In the genomic region with DNA sequence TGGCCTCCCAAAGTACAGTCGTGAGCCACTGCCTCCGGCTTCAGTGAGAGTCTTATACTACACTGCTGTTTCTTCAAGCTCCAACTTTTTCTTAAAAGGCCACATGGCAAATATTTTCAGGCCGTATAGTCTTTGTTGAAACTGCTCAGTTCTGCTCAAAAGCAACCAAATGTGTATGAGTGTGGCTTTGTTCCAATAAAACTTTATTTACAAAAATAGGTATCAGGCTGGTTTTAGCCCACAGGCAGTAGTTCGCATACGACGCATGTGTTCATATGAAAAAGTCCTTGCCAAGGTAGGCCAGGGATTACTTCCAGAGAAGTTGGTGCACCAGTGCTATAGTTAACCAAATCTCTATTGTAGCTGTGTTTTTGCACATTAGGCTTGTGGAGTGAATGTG, we compare ENCODE assay signal across 26 cellular contexts. TPM values are rescaled to one million over a fixed set of nuclear protein-coding genes. Genes with fewer than 3 reads are reported as not detected.
"Had no signal": no experiment of that assay in that cellular context is flagged by ENCODE, and none has a peak within 500 bp of the region (broad histone marks: within the 10 kb centered on the region; RNA-seq: fewer than 3 reads in every experiment).

No MANE protein-coding gene starts in this region.

- H3K9me3 ChIP-seq: Peyer's patch, SJSA1 had no signal

- ATAC-seq: activated CD4-positive, CD25-positive, alpha-beta regulatory T cell treated with anti-CD3 and anti-CD28 coated beads, Interleukin-2, amount 50 U/mL, for 24 hours; activated CD8-positive, alpha-beta T cell treated with anti-CD3 and anti-CD28 coated beads for 36 hours; activated naive CD4-positive, alpha-beta T cell treated with anti-CD3 and anti-CD28 coated beads, Interleukin-2, amount 50 U/mL, for 72 hours; activated naive CD8-positive, alpha-beta T cell treated with anti-CD3 and anti-CD28 coated beads, Interleukin-2, amount 50 U/mL, for 24 hours; SK-N-SH treated with all-trans-retinoic acid at 6 μM for 48 hours had no signal

- H3K27me3 ChIP-seq: brain microvascular endothelial cell, Peyer's patch, SJSA1 had no signal

- H3K4me3 Mint-ChIP-seq: activated CD8-positive, alpha-beta T cell treated with anti-CD3 and anti-CD28 coated beads for 36 hours; activated naive CD8-positive, alpha-beta T cell treated with anti-CD3 and anti-CD28 coated beads, Interleukin-2, amount 50 U/mL, for 24 hours; activated T-helper 1 cell treated with anti-CD3 and anti-CD28 coated beads, Interleukin-12 subunit alpha, Interleukin-12 subunit beta, Interleukin-2, Interleukin-4 antibody, amounts not matched to agents 30 ng/mL and 10 ng/mL and 1 ng/mL, durations not matched to agents 14 hours and 24 hours and 36 hours had no signal

- DNase-seq: activated CD4-positive, alpha-beta T cell treated with anti-CD3 and anti-CD28 coated beads for 4 hours; activated CD8-positive, alpha-beta memory T cell treated with anti-CD3 and anti-CD28 coated beads, Interleukin-2, amount 50 U/mL, for 4 hours; activated CD8-positive, alpha-beta T cell treated with anti-CD3 and anti-CD28 coated beads for 36 hours; activated effector memory CD4-positive, alpha-beta T cell treated with Interleukin-2 at 50 U/mL for 16 hours; activated naive CD4-positive, alpha-beta T cell; activated naive CD8-positive, alpha-beta T cell treated with anti-CD3 and anti-CD28 coated beads, Interleukin-2, amount 50 U/mL, for 24 hours; amygdala; brain microvascular endothelial cell; cerebellar nuclear complex; MM.1S; NCI-H1105 treated with DMSO at 0.1 percent for 48 hours; NCI-H1436 treated with DMSO at 0.1 percent for 48 hours; NCI-H187; NCI-H2081; NCI-H510A treated with DMSO at 0.1 percent for 48 hours; NCI-H69; Peyer's patch; SHP77; SW 1271 had no signal

- H3K4me3 ChIP-seq: Peyer's patch, SJSA1 had no signal

- H3K9me3 Mint-ChIP-seq: activated naive CD4-positive, alpha-beta T cell treated with anti-CD3 and anti-CD28 coated beads, Interleukin-2, amount 50 U/mL, for 72 hours; activated naive CD8-positive, alpha-beta T cell treated with anti-CD3 and anti-CD28 coated beads, Interleukin-2, amount 50 U/mL, for 24 hours; activated T-helper 1 cell treated with anti-CD3 and anti-CD28 coated beads, Interleukin-12 subunit alpha, Interleukin-12 subunit beta, Interleukin-2, Interleukin-4 antibody, amounts not matched to agents 30 ng/mL and 10 ng/mL and 1 ng/mL, durations not matched to agents 14 hours and 24 hours and 36 hours had no signal

- H3K27me3 Mint-ChIP-seq: activated CD8-positive, alpha-beta T cell treated with anti-CD3 and anti-CD28 coated beads for 36 hours; activated naive CD8-positive, alpha-beta T cell treated with anti-CD3 and anti-CD28 coated beads, Interleukin-2, amount 50 U/mL, for 24 hours had no signal

- H3K36me3 ChIP-seq: brain microvascular endothelial cell, Peyer's patch had no signal

- H3K27ac Mint-ChIP-seq: activated naive CD4-positive, alpha-beta T cell treated with anti-CD3 and anti-CD28 coated beads, Interleukin-2, amount 50 U/mL, for 72 hours; activated naive CD8-positive, alpha-beta T cell treated with anti-CD3 and anti-CD28 coated beads, Interleukin-2, amount 50 U/mL, for 24 hours; activated T-helper 1 cell treated with anti-CD3 and anti-CD28 coated beads, Interleukin-12 subunit alpha, Interleukin-12 subunit beta, Interleukin-2, Interleukin-4 antibody, amounts not matched to agents 30 ng/mL and 10 ng/mL and 1 ng/mL, durations not matched to agents 14 hours and 24 hours and 36 hours had no signal

- H3K27ac ChIP-seq: brain microvascular endothelial cell, Peyer's patch, SJSA1 had no signal

RNA-seq across cellular contexts. Expression of a gene that starts 52.0 kb away (rescaled TPM):
- total RNA-seq: activated CD8-positive, alpha-beta T cell treated with anti-CD3 and anti-CD28 coated beads for 36 hours; activated naive CD4-positive, alpha-beta T cell treated with anti-CD3 and anti-CD28 coated beads, Interleukin-2, amount 50 U/mL, for 72 hours; activated T-helper 1 cell treated with anti-CD3 and anti-CD28 coated beads, Interleukin-12 subunit alpha, Interleukin-12 subunit beta, Interleukin-2, Interleukin-4 antibody, amounts not matched to agents 30 ng/mL and 10 ng/mL and 1 ng/mL, durations not matched to agents 14 hours and 24 hours and 36 hours; cardiac septum; SJSA1; T-helper 1 cell treated with Interleukin-12 subunit alpha and Interleukin-12 subunit beta and Interleukin-4 antibody, amounts not matched to agents 30 ng/mL and 1 ng/mL, for 36 hours had no signal
